ENCODE assay signal across 1 cellular context in the genomic region with DNA sequence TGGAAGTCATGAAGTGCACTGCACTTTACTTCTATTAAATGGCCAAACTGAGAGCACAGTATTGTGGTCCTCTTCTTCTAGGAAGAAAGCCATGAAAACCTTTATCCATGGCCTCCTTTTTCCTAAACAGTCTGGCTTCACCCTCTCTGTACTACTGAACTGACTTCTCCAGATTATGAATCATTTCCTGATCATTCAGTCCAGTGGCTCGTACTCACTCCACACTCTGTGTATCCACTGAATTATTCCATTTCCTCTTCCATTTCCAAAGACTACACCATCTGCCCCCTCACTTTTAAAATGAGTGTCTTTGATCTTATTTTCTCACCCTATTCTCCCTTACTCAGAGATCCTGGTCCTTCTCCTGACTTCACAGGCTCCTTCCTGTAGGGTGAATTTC.
TF ChIP-seq lines count a peak whose summit lies in the region.

No MANE protein-coding gene starts in this region.

TF ChIP-seq in IMR-90, 13 proteins besides CTCF, POLR2A, EP300 and RAD21 (continued from another document):
- no peak for TF ChIP-seq CEBPB (IDR thresholded peaks at IDR 0.05; ENCODE audit: low read depth, low read length)
- TF ChIP-seq BHLHE40 (IDR thresholded peaks at IDR 0.05; ENCODE audit: low read depth, low read length) = no peak
- no peak for TF ChIP-seq RCOR1 (IDR thresholded peaks at IDR 0.05; ENCODE audit: insufficient replicate concordance, low read length)
- no peak for TF ChIP-seq FOS (IDR thresholded peaks at IDR 0.05; ENCODE audit: low read depth, low read length)
- no peak for TF ChIP-seq ELK1 (IDR thresholded peaks at IDR 0.05; ENCODE audit: borderline replicate concordance, low read depth, low read length)
TF ChIP-seq in IMR-90: peak in this region for 0.
